ENCODE assay signal across 1 cellular context in the genomic region with DNA sequence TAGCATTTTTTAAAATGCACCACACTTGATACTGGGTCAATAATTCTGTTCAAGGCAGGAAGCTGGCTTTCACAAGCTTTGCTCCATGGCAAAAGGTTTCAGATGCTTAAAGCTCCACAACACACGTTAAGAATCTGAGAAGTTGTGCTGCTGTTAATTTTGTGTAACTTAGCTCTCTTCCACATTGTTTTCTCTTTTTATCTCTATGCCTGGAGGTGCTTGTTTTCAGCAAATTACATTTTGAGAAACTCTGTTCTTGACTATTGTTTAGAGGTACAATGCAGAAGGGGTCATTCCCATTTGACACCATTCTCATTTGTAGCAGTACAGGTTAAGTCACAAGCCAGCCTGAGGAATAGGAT.
TF ChIP-seq lines count a peak whose summit lies in the region.

No MANE protein-coding gene starts in this region.

TF ChIP-seq in HEK293, 187 proteins besides CTCF, POLR2A, EP300 and RAD21 (continued from another document):
- TF ChIP-seq, protein P1, sequence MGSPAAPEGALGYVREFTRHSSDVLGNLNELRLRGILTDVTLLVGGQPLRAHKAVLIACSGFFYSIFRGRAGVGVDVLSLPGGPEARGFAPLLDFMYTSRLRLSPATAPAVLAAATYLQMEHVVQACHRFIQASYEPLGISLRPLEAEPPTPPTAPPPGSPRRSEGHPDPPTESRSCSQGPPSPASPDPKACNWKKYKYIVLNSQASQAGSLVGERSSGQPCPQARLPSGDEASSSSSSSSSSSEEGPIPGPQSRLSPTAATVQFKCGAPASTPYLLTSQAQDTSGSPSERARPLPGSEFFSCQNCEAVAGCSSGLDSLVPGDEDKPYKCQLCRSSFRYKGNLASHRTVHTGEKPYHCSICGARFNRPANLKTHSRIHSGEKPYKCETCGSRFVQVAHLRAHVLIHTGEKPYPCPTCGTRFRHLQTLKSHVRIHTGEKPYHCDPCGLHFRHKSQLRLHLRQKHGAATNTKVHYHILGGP (tag by site-specific recombination; IDR thresholded peaks at IDR 0.05) = no peak
- TF ChIP-seq ZNF610 (tag by site-specific recombination; IDR thresholded peaks at IDR 0.05; ENCODE audit: borderline replicate concordance) = no peak
- TF ChIP-seq ZBTB21 (tag by site-specific recombination; IDR thresholded peaks at IDR 0.05) = no peak
- TF ChIP-seq ZSCAN30 (tag by site-specific recombination; IDR thresholded peaks at IDR 0.05) = 0 out of 2 replicates have a peak, but pooled peaks have one; percentile 3
